Comparison of ENCODE assay signal across 8 cellular contexts in genomic region chr10:788796-789748, GRCh38.
DNase-seq lines count a peak whose midpoint lies in the region; ATAC-seq lines count a peak whose summit lies in the region.

No MANE protein-coding gene starts in this region.

- no peaks in the 10 kb centered on the region for H3K27me3 ChIP-seq in right cardiac atrium (ENCODE audit: control insufficient read depth, insufficient read depth)

- no peaks in the 10 kb centered on the region for H3K4me1 ChIP-seq in right cardiac atrium (ENCODE audit: control insufficient read depth, insufficient read depth, low read length)

- DNase-seq in Daoy (ENCODE audit: low read depth) (peak; percentile 82), LoVo (ENCODE audit: low spot score) (peak; percentile 46), amniotic epithelial cell (ENCODE audit: low read depth) (peak; percentile 37), right cardiac atrium (peak in 2 of 3 donors; percentile 89 to 94), posterior vena cava (ENCODE audit: low spot score) (peak; percentile 93)
- no peak for DNase-seq in activated CD4-positive, CD25-positive, alpha-beta regulatory T cell treated with anti-CD3 and anti-CD28 coated beads, Interleukin-2, amount 50 U/mL, for 72 hours

- intact Hi-C loops in right cardiac atrium (cut with DNase I) (loop anchor here in 2 of 4 donors (5.0 to 10.0 kb wide), 3 partner anchors 194 to 282 kb away; no protein-coding TSS in a partner anchor), posterior vena cava (cut with DNase I) (loop anchor here in 1 of 2 donors (10.0 kb wide), 3 partner anchors 124 to 354 kb away; no protein-coding TSS in a partner anchor)

- ATAC-seq in right cardiac atrium (peak in 1 of 2 donors; percentile 89), GM19328 (IDR thresholded peaks at IDR 0.05; ENCODE audit: unreplicated experiment) (no peak), GM18867 (IDR thresholded peaks at IDR 0.05; ENCODE audit: unreplicated experiment) (no peak)

- no peak overlapping the region for H3K27ac ChIP-seq in right cardiac atrium (ENCODE audit: low read length)

- H3K9me3 ChIP-seq in right cardiac atrium (ENCODE audit: control insufficient read depth, low read length), result no peaks in the 10 kb centered on the region

- peak overlapping the region; percentile 28 for H3K4me3 ChIP-seq in right cardiac atrium (ENCODE audit: low read length)

- WGBS in right cardiac atrium, result 27% methylated on average over 50 of the region's 50 CpGs
